ENCODE assay signal across 1 cellular context in genomic region chr6:157542405-157542943, GRCh38.
TF ChIP-seq lines count a peak whose summit lies in the region.

No MANE protein-coding gene starts in this region.

TF ChIP-seq in H1, 55 proteins besides CTCF, POLR2A, EP300 and RAD21 (continued from another document):
- TF ChIP-seq, protein P1, sequence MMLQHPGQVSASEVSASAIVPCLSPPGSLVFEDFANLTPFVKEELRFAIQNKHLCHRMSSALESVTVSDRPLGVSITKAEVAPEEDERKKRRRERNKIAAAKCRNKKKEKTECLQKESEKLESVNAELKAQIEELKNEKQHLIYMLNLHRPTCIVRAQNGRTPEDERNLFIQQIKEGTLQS (IDR thresholded peaks at IDR 0.05; ENCODE audit: insufficient read depth, low read depth, low read length), result no peak
- TF ChIP-seq, protein P2, sequence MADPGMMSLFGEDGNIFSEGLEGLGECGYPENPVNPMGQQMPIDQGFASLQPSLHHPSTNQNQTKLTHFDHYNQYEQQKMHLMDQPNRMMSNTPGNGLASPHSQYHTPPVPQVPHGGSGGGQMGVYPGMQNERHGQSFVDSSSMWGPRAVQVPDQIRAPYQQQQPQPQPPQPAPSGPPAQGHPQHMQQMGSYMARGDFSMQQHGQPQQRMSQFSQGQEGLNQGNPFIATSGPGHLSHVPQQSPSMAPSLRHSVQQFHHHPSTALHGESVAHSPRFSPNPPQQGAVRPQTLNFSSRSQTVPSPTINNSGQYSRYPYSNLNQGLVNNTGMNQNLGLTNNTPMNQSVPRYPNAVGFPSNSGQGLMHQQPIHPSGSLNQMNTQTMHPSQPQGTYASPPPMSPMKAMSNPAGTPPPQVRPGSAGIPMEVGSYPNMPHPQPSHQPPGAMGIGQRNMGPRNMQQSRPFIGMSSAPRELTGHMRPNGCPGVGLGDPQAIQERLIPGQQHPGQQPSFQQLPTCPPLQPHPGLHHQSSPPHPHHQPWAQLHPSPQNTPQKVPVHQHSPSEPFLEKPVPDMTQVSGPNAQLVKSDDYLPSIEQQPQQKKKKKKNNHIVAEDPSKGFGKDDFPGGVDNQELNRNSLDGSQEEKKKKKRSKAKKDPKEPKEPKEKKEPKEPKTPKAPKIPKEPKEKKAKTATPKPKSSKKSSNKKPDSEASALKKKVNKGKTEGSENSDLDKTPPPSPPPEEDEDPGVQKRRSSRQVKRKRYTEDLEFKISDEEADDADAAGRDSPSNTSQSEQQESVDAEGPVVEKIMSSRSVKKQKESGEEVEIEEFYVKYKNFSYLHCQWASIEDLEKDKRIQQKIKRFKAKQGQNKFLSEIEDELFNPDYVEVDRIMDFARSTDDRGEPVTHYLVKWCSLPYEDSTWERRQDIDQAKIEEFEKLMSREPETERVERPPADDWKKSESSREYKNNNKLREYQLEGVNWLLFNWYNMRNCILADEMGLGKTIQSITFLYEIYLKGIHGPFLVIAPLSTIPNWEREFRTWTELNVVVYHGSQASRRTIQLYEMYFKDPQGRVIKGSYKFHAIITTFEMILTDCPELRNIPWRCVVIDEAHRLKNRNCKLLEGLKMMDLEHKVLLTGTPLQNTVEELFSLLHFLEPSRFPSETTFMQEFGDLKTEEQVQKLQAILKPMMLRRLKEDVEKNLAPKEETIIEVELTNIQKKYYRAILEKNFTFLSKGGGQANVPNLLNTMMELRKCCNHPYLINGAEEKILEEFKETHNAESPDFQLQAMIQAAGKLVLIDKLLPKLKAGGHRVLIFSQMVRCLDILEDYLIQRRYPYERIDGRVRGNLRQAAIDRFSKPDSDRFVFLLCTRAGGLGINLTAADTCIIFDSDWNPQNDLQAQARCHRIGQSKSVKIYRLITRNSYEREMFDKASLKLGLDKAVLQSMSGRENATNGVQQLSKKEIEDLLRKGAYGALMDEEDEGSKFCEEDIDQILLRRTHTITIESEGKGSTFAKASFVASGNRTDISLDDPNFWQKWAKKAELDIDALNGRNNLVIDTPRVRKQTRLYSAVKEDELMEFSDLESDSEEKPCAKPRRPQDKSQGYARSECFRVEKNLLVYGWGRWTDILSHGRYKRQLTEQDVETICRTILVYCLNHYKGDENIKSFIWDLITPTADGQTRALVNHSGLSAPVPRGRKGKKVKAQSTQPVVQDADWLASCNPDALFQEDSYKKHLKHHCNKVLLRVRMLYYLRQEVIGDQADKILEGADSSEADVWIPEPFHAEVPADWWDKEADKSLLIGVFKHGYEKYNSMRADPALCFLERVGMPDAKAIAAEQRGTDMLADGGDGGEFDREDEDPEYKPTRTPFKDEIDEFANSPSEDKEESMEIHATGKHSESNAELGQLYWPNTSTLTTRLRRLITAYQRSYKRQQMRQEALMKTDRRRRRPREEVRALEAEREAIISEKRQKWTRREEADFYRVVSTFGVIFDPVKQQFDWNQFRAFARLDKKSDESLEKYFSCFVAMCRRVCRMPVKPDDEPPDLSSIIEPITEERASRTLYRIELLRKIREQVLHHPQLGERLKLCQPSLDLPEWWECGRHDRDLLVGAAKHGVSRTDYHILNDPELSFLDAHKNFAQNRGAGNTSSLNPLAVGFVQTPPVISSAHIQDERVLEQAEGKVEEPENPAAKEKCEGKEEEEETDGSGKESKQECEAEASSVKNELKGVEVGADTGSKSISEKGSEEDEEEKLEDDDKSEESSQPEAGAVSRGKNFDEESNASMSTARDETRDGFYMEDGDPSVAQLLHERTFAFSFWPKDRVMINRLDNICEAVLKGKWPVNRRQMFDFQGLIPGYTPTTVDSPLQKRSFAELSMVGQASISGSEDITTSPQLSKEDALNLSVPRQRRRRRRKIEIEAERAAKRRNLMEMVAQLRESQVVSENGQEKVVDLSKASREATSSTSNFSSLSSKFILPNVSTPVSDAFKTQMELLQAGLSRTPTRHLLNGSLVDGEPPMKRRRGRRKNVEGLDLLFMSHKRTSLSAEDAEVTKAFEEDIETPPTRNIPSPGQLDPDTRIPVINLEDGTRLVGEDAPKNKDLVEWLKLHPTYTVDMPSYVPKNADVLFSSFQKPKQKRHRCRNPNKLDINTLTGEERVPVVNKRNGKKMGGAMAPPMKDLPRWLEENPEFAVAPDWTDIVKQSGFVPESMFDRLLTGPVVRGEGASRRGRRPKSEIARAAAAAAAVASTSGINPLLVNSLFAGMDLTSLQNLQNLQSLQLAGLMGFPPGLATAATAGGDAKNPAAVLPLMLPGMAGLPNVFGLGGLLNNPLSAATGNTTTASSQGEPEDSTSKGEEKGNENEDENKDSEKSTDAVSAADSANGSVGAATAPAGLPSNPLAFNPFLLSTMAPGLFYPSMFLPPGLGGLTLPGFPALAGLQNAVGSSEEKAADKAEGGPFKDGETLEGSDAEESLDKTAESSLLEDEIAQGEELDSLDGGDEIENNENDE (IDR thresholded peaks at IDR 0.05; ENCODE audit: insufficient replicate concordance, low read length), result no peak
- TF ChIP-seq SIN3A (conservative IDR thresholded peaks at IDR 0.05 in 1 of 2, IDR thresholded peaks at IDR 0.05 in 1 of 2; ENCODE audit: low read depth in 1 of 2, low read length in 2 of 2) (no peak), BACH1 (IDR thresholded peaks at IDR 0.05; ENCODE audit: low read length) (no peak), POLR2AphosphoS5 (IDR thresholded peaks at IDR 0.05; ENCODE audit: low read depth, low read length) (no peak), TBP (IDR thresholded peaks at IDR 0.05; ENCODE audit: low read depth, low read length) (no peak), CBX5 (IDR thresholded peaks at IDR 0.05; ENCODE audit: low read depth, low read length) (no peak), BCL11A (IDR thresholded peaks at IDR 0.05; ENCODE audit: low read depth in 2 of 2, low read length in 2 of 2) (no peak), ZNF274 (IDR thresholded peaks at IDR 0.05; ENCODE audit: borderline replicate concordance, extremely low read depth, low read length) (no peak), NRF1 (IDR thresholded peaks at IDR 0.05; ENCODE audit: low read depth, low read length) (no peak), RXRA (IDR thresholded peaks at IDR 0.05; ENCODE audit: insufficient read depth, low read depth, low read length) (no peak), CHD2 (IDR thresholded peaks at IDR 0.05; ENCODE audit: low read length) (no peak), TAF1 (IDR thresholded peaks at IDR 0.05; ENCODE audit: low read depth, low read length) (no peak)
